In genomic region chr22:41092847-41093371, GRCh38 we compare ENCODE assay signal across 8 cellular contexts. TPM values are rescaled to one million over a fixed set of nuclear protein-coding genes. Genes with fewer than 3 reads are reported as not detected.
A peak's percentile ranks its signal among the peaks of the same experiment; 100 is the strongest.
DNase-seq lines count a peak whose midpoint lies in the region; ATAC-seq and TF ChIP-seq lines count a peak whose summit lies in the region.

No MANE protein-coding gene starts in this region.

- H3K4me1 Mint-ChIP-seq in memory B cell = peaks cover 30% of the 10 kb centered on the region

- TF ChIP-seq EP300 in tibial nerve (IDR thresholded peaks at IDR 0.05) = no peak

- ATAC-seq in memory B cell (ENCODE audit: low read depth) = no peak
- ATAC-seq in GM21576 (IDR thresholded peaks at IDR 0.05; ENCODE audit: unreplicated experiment) = no peak

- H3K27ac ChIP-seq in HUES64 (ENCODE audit: low read depth, low read length) (peak overlapping the region; percentile 100), tibial nerve (peak overlapping the region; percentile 99 to 100 (median 100))
- peak overlapping the region; percentile 100 for H3K27ac ChIP-seq in effector memory CD4-positive, alpha-beta T cell (ENCODE audit: insufficient read depth, low read length, poor library complexity, severe bottlenecking)

- 1% methylated on average over 30 of the region's 31 CpGs for WGBS in HUES64
- 0 to 1% methylated on average over 30 to 31 of the region's 31 CpGs for WGBS in tibial nerve, 2 donors

- H3K27me3 ChIP-seq in HUES64 (ENCODE audit: insufficient read depth, low read length) (no peaks in the 10 kb centered on the region), tibial nerve (no peaks in the 10 kb centered on the region)
- H3K27me3 ChIP-seq in effector memory CD4-positive, alpha-beta T cell (replicated peaks; ENCODE audit: control insufficient read depth, insufficient read depth, low read length, poor library complexity, severe bottlenecking) = no peaks in the 10 kb centered on the region

- H3K9me3 Mint-ChIP-seq in memory B cell = no peaks in the 10 kb centered on the region

- peak overlapping the region; percentile 82 for H3K4me3 ChIP-seq in HUES64 (ENCODE audit: low read length)
- H3K4me3 ChIP-seq in effector memory CD4-positive, alpha-beta T cell (ENCODE audit: insufficient read depth, low read depth, low read length, poor library complexity, severe bottlenecking) = peak overlapping the region; percentile 93
- peak overlapping the region; percentile 84 to 99 (median 94) for H3K4me3 ChIP-seq in tibial nerve

- no peak for TF ChIP-seq POLR2A in tibial nerve (IDR thresholded peaks at IDR 0.05)

- no peak for TF ChIP-seq CTCF in tibial nerve (IDR thresholded peaks at IDR 0.05)

- peak overlapping the region; percentile 93 for H3K4me3 Mint-ChIP-seq in memory B cell

- no peaks in the 10 kb centered on the region for H3K9me3 ChIP-seq in HUES64 (ENCODE audit: insufficient read depth, low read depth, low read length)
- no peaks in the 10 kb centered on the region for H3K9me3 ChIP-seq in effector memory CD4-positive, alpha-beta T cell (ENCODE audit: control insufficient read depth, low read length)
- no peaks in the 10 kb centered on the region for H3K9me3 ChIP-seq in tibial nerve

- peak overlapping the region; percentile 92 for H3K27ac Mint-ChIP-seq in memory B cell

- H3K27me3 Mint-ChIP-seq in memory B cell = no peaks in the 10 kb centered on the region

- peaks cover 6% of the 10 kb centered on the region for H3K36me3 Mint-ChIP-seq in memory B cell

- peak overlapping the region; percentile 100 for H3K9ac ChIP-seq in HUES64 (ENCODE audit: low read depth, low read length)

- H3K36me3 ChIP-seq in HUES64 (ENCODE audit: insufficient read depth, low read length) (peaks cover 6% of the 10 kb centered on the region; the same call in 1 of the 2 replicates), tibial nerve (no peaks in the 10 kb centered on the region)
- H3K36me3 ChIP-seq in effector memory CD4-positive, alpha-beta T cell (ENCODE audit: control insufficient read depth, insufficient read depth, low read length) = no peaks in the 10 kb centered on the region

- peaks cover 16% of the 10 kb centered on the region; the same call in 1 of the 2 replicates for H3K4me1 ChIP-seq in HUES64 (ENCODE audit: insufficient read depth, low read length)
- peaks cover 22% of the 10 kb centered on the region for H3K4me1 ChIP-seq in effector memory CD4-positive, alpha-beta T cell (ENCODE audit: control insufficient read depth, insufficient read depth, low read length, poor library complexity, severe bottlenecking)
- H3K4me1 ChIP-seq in tibial nerve = peaks cover 0 to 50% (median 32%) of the 10 kb centered on the region in 4 donors

- DNase-seq in NCI-H1417 (lab: John Stamatoyannopoulos, UW) = peak; percentile 3 to 58 (median 46)
- DNase-seq in NCI-H1417 treated with DMSO at 0.1 percent for 48 hours (lab: John Stamatoyannopoulos, UW) = no peak
- peak in 3 of 5 donors; percentile 16 to 44 (median 18) for DNase-seq in T-helper 1 cell
- peak in 1 of 3 donors; percentile 12 for DNase-seq in effector memory CD4-positive, alpha-beta T cell
- no peak for DNase-seq in memory B cell (ENCODE audit: low spot score in 2 of 2)
- DNase-seq in tibial nerve (ENCODE audit: low spot score in 2 of 2) = peak in 1 of 2 donors; percentile 23

RNA-seq across cellular contexts. Expression of gene EP300, which starts 0.5 kb away (rescaled TPM):
- polyA plus RNA-seq in HUES64 (2013, experiment 1 of 2) = 45.3 TPM
- polyA plus RNA-seq in HUES64 (2013, experiment 2 of 2) = 41.3 TPM
- 10 to 100 TPM; 75.8 to 97.7 (median 87.7) TPM for total RNA-seq in tibial nerve

Comparison
In these comparisons a context has a peak if more than half of its experiments do, and no peak if none do; other contexts are left out.
1. DNase-seq: peak in NCI-H1417 (3 of 3) and T-helper 1 cell (3 of 5); none in NCI-H1417 treated with DMSO at 0.1 percent for 48 hours (single experiment) and memory B cell (0 of 2).
2. Peak in every context shown above with its lines, with median percentiles within 50 percentile points of each other: H3K27ac ChIP-seq and H3K4me3 ChIP-seq.